Comparison of ENCODE assay signal across 21 cellular contexts in genomic region chrX:130885996-130886395, GRCh38. TPM values are rescaled to one million over a fixed set of nuclear protein-coding genes. Genes with fewer than 3 reads are reported as not detected.
DNase-seq lines count a peak whose midpoint lies in the region; ATAC-seq and TF ChIP-seq lines count a peak whose summit lies in the region.
"Had no signal": no experiment of that assay in that cellular context is flagged by ENCODE, and none has a peak within 500 bp of the region (broad histone marks: within the 10 kb centered on the region; RNA-seq: fewer than 3 reads in every experiment).

No MANE protein-coding gene starts in this region.

- no peaks in the 10 kb centered on the region for H3K79me1 ChIP-seq in trophoblast cell (ENCODE audit: low read length)

- peaks cover 45% of the 10 kb centered on the region for H3K4me1 Mint-ChIP-seq in CD4-positive, alpha-beta T cell (ENCODE audit: low read depth)
- peaks cover 4% of the 10 kb centered on the region for H3K4me1 Mint-ChIP-seq in glutamatergic neuron (ENCODE audit: low read depth, unreplicated experiment)

- H3K9me3 Mint-ChIP-seq in CD4-positive, alpha-beta T cell, result no peaks in the 10 kb centered on the region
- no peaks in the 10 kb centered on the region for H3K9me3 Mint-ChIP-seq in glutamatergic neuron (ENCODE audit: unreplicated experiment)
- H3K9me3 Mint-ChIP-seq: memory B cell, naive B cell had no signal

- H3K79me2 ChIP-seq in PC-3 (ENCODE audit: low read length) (no peaks in the 10 kb centered on the region), trophoblast cell (ENCODE audit: control insufficient read depth, insufficient read depth, low read length, poor library complexity) (no peaks in the 10 kb centered on the region)

- no peaks in the 10 kb centered on the region for H3K36me3 Mint-ChIP-seq in CD4-positive, alpha-beta T cell (ENCODE audit: low read depth)
- H3K36me3 Mint-ChIP-seq in glutamatergic neuron (ENCODE audit: unreplicated experiment), result no peaks in the 10 kb centered on the region
- H3K36me3 Mint-ChIP-seq: naive B cell had no signal

- no peak overlapping the region for H2AFZ ChIP-seq in PC-3 (ENCODE audit: low read length)
- H2AFZ ChIP-seq in trophoblast cell (ENCODE audit: insufficient read depth, low read length, poor library complexity), result no peak overlapping the region
- H2AFZ ChIP-seq: GM23248 had no signal

- no peak overlapping the region for H3K23ac ChIP-seq in trophoblast cell (ENCODE audit: low read length)

- H3K27ac ChIP-seq in CD4-positive, alpha-beta T cell (ENCODE audit: low read depth, low read length), result no peak overlapping the region
- H3K27ac ChIP-seq in PC-3 (ENCODE audit: low read length), result peak overlapping the region; percentile 59
- no peak overlapping the region for H3K27ac ChIP-seq in trophoblast cell (ENCODE audit: low read depth, low read length)
- no peak overlapping the region for H3K27ac ChIP-seq in upper lobe of left lung
- H3K27ac ChIP-seq: GM23248, SK-N-MC had no signal

- TF ChIP-seq CTCF in CD4-positive, alpha-beta T cell (IDR thresholded peaks at IDR 0.05), result no peak
- no peak for TF ChIP-seq CTCF in PC-3 (conservative IDR thresholded peaks at IDR 0.05; ENCODE audit: low read depth, low read length)
- no peak for TF ChIP-seq CTCF in glutamatergic neuron (IDR thresholded peaks at IDR 0.05; ENCODE audit: partially characterized antibody, unreplicated experiment)
- no peak for TF ChIP-seq CTCF in upper lobe of left lung (IDR thresholded peaks at IDR 0.05)

- no peak overlapping the region for H2BK5ac ChIP-seq in trophoblast cell (ENCODE audit: low read depth, low read length, poor library complexity)

- no peaks in the 10 kb centered on the region for H3K36me3 ChIP-seq in PC-3 (ENCODE audit: low read depth, low read length)
- H3K36me3 ChIP-seq in trophoblast cell (ENCODE audit: control insufficient read depth in 1 of 2, insufficient read depth in 2 of 2, low read length in 2 of 2), result no peaks in the 10 kb centered on the region
- no peaks in the 10 kb centered on the region for H3K36me3 ChIP-seq in upper lobe of left lung
- H3K36me3 ChIP-seq: BE2C had no signal

- no peaks in the 10 kb centered on the region for H3F3A ChIP-seq in PC-3 (ENCODE audit: low read length, unreplicated experiment)

- no peak overlapping the region for H4K8ac ChIP-seq in trophoblast cell (ENCODE audit: low read depth, low read length)

- intact Hi-C loops in CD4-positive, alpha-beta T cell (cut with DNase I, micrococcal nuclease), result no loop called here
- intact Hi-C loops in PC-3 (cut with micrococcal nuclease), result loop anchor here (2.0 kb wide), 2 partner anchors 17 to 113 kb away; partner anchors contain the start of gene ENOX2

- no peak for TF ChIP-seq POLR2A in upper lobe of left lung (IDR thresholded peaks at IDR 0.05)

- H4K20me1 ChIP-seq in PC-3 (ENCODE audit: low read length), result no peaks in the 10 kb centered on the region

- DNase-seq in NCI-H2107 treated with DMSO at 0.1 percent for 48 hours (lab: John Stamatoyannopoulos, UW; ENCODE audit: unreplicated experiment), result peak; percentile 53
- DNase-seq in NCI-H2107 (lab: John Stamatoyannopoulos, UW), result no peak
- DNase-seq in CD4-positive, alpha-beta T cell, result no peak
- no peak for DNase-seq in PC-3
- DNase-seq in glutamatergic neuron, result no peak
- no peak for DNase-seq in COLO668 (lab: John Stamatoyannopoulos, UW; ENCODE audit: unreplicated experiment)
- no peak for DNase-seq in trophoblast cell
- no peak for DNase-seq in upper lobe of left lung
- DNase-seq: activated CD4-positive, alpha-beta T cell treated with anti-CD3 and anti-CD28 coated beads for 1 hour; BE2C; erythroblast; GDM1; GM23248; KBM-7; kidney glomerular epithelial cell; naive B cell; NCI-H2171 treated with DMSO at 0.1 percent for 48 hours; NCI-H774; stimulated activated CD4-positive, alpha-beta T cell treated with anti-CD3 and anti-CD28 coated beads, Interleukin-4, amount 100 ng/mL, for 1 hour had no signal

- peak; percentile 44 for ATAC-seq in CD4-positive, alpha-beta T cell (ENCODE audit: poor library complexity)
- ATAC-seq in PC-3 (no peak; the same call in 1 of the 2 replicates), upper lobe of left lung (ENCODE audit: low FRiP score in 2 of 2) (no peak)

- H3K27me3 Mint-ChIP-seq in CD4-positive, alpha-beta T cell, result no peaks in the 10 kb centered on the region
- no peaks in the 10 kb centered on the region for H3K27me3 Mint-ChIP-seq in glutamatergic neuron (ENCODE audit: unreplicated experiment)
- H3K27me3 Mint-ChIP-seq: memory B cell, naive B cell had no signal

- no peak overlapping the region for H4K91ac ChIP-seq in trophoblast cell (ENCODE audit: low read depth, low read length)

- no peak overlapping the region for H3K18ac ChIP-seq in trophoblast cell (ENCODE audit: low read length)

- POLR2A ChIA-PET in CD4-positive, alpha-beta T cell (lab: Charles Lee), result no interaction called here
- POLR2A ChIA-PET in PC-3 (lab: Charles Lee; ENCODE audit: unreplicated experiment), result no interaction called here

- H3K27me3 ChIP-seq in CD4-positive, alpha-beta T cell (ENCODE audit: control insufficient read depth, insufficient read depth, low read length), result no peaks in the 10 kb centered on the region
- no peaks in the 10 kb centered on the region for H3K27me3 ChIP-seq in PC-3 (ENCODE audit: low read length)
- no peaks in the 10 kb centered on the region for H3K27me3 ChIP-seq in trophoblast cell (ENCODE audit: insufficient read depth, low read length)
- H3K27me3 ChIP-seq in upper lobe of left lung, result no peaks in the 10 kb centered on the region
- H3K27me3 ChIP-seq: BE2C had no signal

- peak overlapping the region; percentile 63 for H3K27ac Mint-ChIP-seq in CD4-positive, alpha-beta T cell
- H3K27ac Mint-ChIP-seq in glutamatergic neuron (ENCODE audit: unreplicated experiment), result peak overlapping the region; percentile 68
- H3K27ac Mint-ChIP-seq: memory B cell, naive B cell had no signal

- no peaks in the 10 kb centered on the region for H3K9me2 ChIP-seq in PC-3 (replicated peaks; ENCODE audit: low read length)

- H3K4me3 Mint-ChIP-seq in CD4-positive, alpha-beta T cell, result peak overlapping the region; percentile 85
- peak overlapping the region; percentile 71 for H3K4me3 Mint-ChIP-seq in glutamatergic neuron (ENCODE audit: unreplicated experiment)
- H3K4me3 Mint-ChIP-seq: memory B cell, naive B cell had no signal

- H3K4me2 ChIP-seq in PC-3 (ENCODE audit: low read length) (peak overlapping the region; percentile 46), trophoblast cell (ENCODE audit: low read length) (no peak overlapping the region)

- H3K4ac ChIP-seq in trophoblast cell (ENCODE audit: low read depth, low read length), result no peak overlapping the region

- peaks cover 18% of the 10 kb centered on the region for H3K4me1 ChIP-seq in PC-3 (ENCODE audit: insufficient read depth, low read length)
- H3K4me1 ChIP-seq in trophoblast cell (ENCODE audit: control insufficient read depth in 1 of 2, insufficient read depth in 2 of 2, low read length in 2 of 2), result no peaks in the 10 kb centered on the region
- H3K4me1 ChIP-seq in upper lobe of left lung, result no peaks in the 10 kb centered on the region
- H3K4me1 ChIP-seq: BE2C had no signal

- H4K12ac ChIP-seq in trophoblast cell (ENCODE audit: low read depth, low read length), result no peak overlapping the region

- H3K9ac ChIP-seq in PC-3 (ENCODE audit: low read length), result no peak overlapping the region
- no peak overlapping the region for H3K9ac ChIP-seq in trophoblast cell (ENCODE audit: low read length)
- H3K9ac ChIP-seq: GM23248 had no signal

- H3K14ac ChIP-seq in trophoblast cell (ENCODE audit: low read length), result no peak overlapping the region

- CTCF ChIA-PET in CD4-positive, alpha-beta T cell (lab: Charles Lee), result no interaction called here
- CTCF ChIA-PET in PC-3 (lab: Charles Lee), result no interaction called here

- BruUV-seq in PC-3 (replicated peaks; lab: Mats Ljungman, UMichigan), result no TSS peak

- no peak overlapping the region for H3K4me3 ChIP-seq in PC-3 (ENCODE audit: low read length)
- no peak overlapping the region for H3K4me3 ChIP-seq in trophoblast cell (ENCODE audit: low read depth, low read length)
- H3K4me3 ChIP-seq in upper lobe of left lung, result no peak overlapping the region
- H3K4me3 ChIP-seq: GM23248, SK-N-MC had no signal

- H3K9me3 ChIP-seq in CD4-positive, alpha-beta T cell (ENCODE audit: control insufficient read depth, low read length), result no peaks in the 10 kb centered on the region
- H3K9me3 ChIP-seq in PC-3 (ENCODE audit: low read length) (no peaks in the 10 kb centered on the region), trophoblast cell (ENCODE audit: insufficient read depth, low read depth, low read length) (no peaks in the 10 kb centered on the region), upper lobe of left lung (no peaks in the 10 kb centered on the region)
- H3K9me3 ChIP-seq: BE2C had no signal

- no peak overlapping the region for H2AK5ac ChIP-seq in trophoblast cell (ENCODE audit: low read length)

- no peak for TF ChIP-seq EP300 in upper lobe of left lung (IDR thresholded peaks at IDR 0.05)

- no peak overlapping the region for H2BK12ac ChIP-seq in trophoblast cell (ENCODE audit: low read length)

- no peak overlapping the region for H2BK120ac ChIP-seq in trophoblast cell (ENCODE audit: insufficient read depth, low read length, poor library complexity)

- WGBS in trophoblast cell (ENCODE audit: extremely low coverage, insufficient coverage, insufficient read length), result no CpG with 5 or more reads among the region's 5 CpGs
- 62 to 88% methylated on average over 5 of the region's 5 CpGs for WGBS in upper lobe of left lung, 2 donors

RNA-seq across cellular contexts. Expression of gene ENOX2, which starts 17.0 kb away (rescaled TPM):
- 1 to 10 TPM; 4.0 to 6.5 TPM for total RNA-seq in CD4-positive, alpha-beta T cell
- 11.8 and 17.3 TPM in 2 replicates for total RNA-seq in PC-3 (2014; rRNA removed)
- total RNA-seq in glutamatergic neuron (ENCODE audit: unreplicated experiment), result 15.4 TPM
- polyA plus RNA-seq in trophoblast cell (2013), result 4.4 and 5.1 TPM in 2 replicates
- total RNA-seq in upper lobe of left lung, result 10 to 100 TPM in 3 of 6 donors, 1 to 10 TPM in 3; 7.3 to 14.8 (median 9.6) TPM
